Comparison of ENCODE assay signal across 20 cellular contexts in the genomic region with DNA sequence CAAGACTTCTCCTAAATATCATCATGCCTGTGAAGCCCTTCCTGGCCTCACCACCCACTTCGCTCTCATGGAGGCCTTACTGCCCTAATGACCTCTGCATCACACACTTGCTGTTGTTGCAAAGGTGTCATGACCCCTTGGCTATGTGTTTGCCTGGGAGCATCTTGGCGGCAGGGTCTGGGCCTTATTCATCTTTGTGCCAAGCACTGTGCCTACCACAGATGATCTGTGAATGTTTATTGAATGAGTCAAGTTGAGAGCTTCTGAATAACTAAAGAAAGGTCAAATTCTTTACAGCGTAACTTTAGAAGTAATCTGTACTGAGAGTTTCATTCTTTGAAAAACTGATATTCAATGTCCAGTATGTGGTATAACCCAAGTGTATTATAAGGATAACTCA.
"Had no signal": no experiment of that assay in that cellular context is flagged by ENCODE, and none has a peak within 500 bp of the region (broad histone marks: within the 10 kb centered on the region; RNA-seq: fewer than 3 reads in every experiment).

No MANE protein-coding gene starts in this region.

- H3K4me1 ChIP-seq: adrenal gland, spleen, thyroid gland had no signal

- H3K27me3 ChIP-seq: adrenal gland, thyroid gland had no signal

- H3K27ac ChIP-seq: adrenal gland, spleen, thyroid gland, VCaP had no signal

- H3K4me3 ChIP-seq: adrenal gland, lung, spleen, thyroid gland had no signal

- H3K9me3 ChIP-seq: adrenal gland, spleen, thyroid gland had no signal

- ATAC-seq: activated CD4-positive, CD25-positive, alpha-beta regulatory T cell treated with anti-CD3 and anti-CD28 coated beads, Interleukin-2, amount 50 U/mL, for 24 hours; activated CD8-positive, alpha-beta T cell treated with anti-CD3 and anti-CD28 coated beads, Interleukin-2, amount 10 ng/mL, durations not matched to agents 7 days and 5 days; activated naive CD4-positive, alpha-beta T cell treated with anti-CD3 and anti-CD28 coated beads, Interleukin-2, amount 50 U/mL, for 72 hours; naive thymus-derived CD4-positive, alpha-beta T cell had no signal

- H3K36me3 Mint-ChIP-seq: activated naive CD4-positive, alpha-beta T cell treated with anti-CD3 and anti-CD28 coated beads, Interleukin-2, amount 50 U/mL, for 72 hours; naive thymus-derived CD4-positive, alpha-beta T cell had no signal

- H3K36me3 ChIP-seq: adrenal gland, spleen, thyroid gland had no signal

- H3K27ac Mint-ChIP-seq: activated CD8-positive, alpha-beta T cell treated with anti-CD3 and anti-CD28 coated beads, Interleukin-2, amount 10 ng/mL, durations not matched to agents 7 days and 5 days; activated naive CD4-positive, alpha-beta T cell treated with anti-CD3 and anti-CD28 coated beads, Interleukin-2, amount 50 U/mL, for 72 hours; activated T-helper 1 cell treated with anti-CD3 and anti-CD28 coated beads, Interleukin-12 subunit alpha, Interleukin-12 subunit beta, Interleukin-2, Interleukin-4 antibody, amounts not matched to agents 30 ng/mL and 10 ng/mL and 1 ng/mL, durations not matched to agents 14 hours and 24 hours and 36 hours; naive thymus-derived CD4-positive, alpha-beta T cell had no signal

- H3K9me3 Mint-ChIP-seq: activated naive CD4-positive, alpha-beta T cell treated with anti-CD3 and anti-CD28 coated beads, Interleukin-2, amount 50 U/mL, for 72 hours; activated T-helper 1 cell treated with anti-CD3 and anti-CD28 coated beads, Interleukin-12 subunit alpha, Interleukin-12 subunit beta, Interleukin-2, Interleukin-4 antibody, amounts not matched to agents 30 ng/mL and 10 ng/mL and 1 ng/mL, durations not matched to agents 14 hours and 24 hours and 36 hours had no signal

- H3K4me1 Mint-ChIP-seq: naive thymus-derived CD4-positive, alpha-beta T cell had no signal

- DNase-seq: activated CD4-positive, alpha-beta T cell treated with anti-CD3 and anti-CD28 coated beads, Interleukin-2, amount 50 U/mL, for 1 hour; activated CD8-positive, alpha-beta T cell treated with anti-CD3 and anti-CD28 coated beads, Interleukin-2, amount 10 ng/mL, durations not matched to agents 7 days and 5 days; activated gamma-delta T cell treated with Interleukin-2 at 50 U/mL for 16 hours; adrenal gland; cerebellar nuclear complex; kidney; naive thymus-derived CD4-positive, alpha-beta T cell; occipital lobe; retina; spleen; stimulated activated CD4-positive, alpha-beta T cell treated with anti-CD3 and anti-CD28 coated beads, Interleukin-4, amount 100 ng/mL, for 1 hour; stimulated activated naive CD4-positive, alpha-beta T cell treated with Interleukin-2 at 50 U/mL for 16 hours; substantia nigra; thyroid gland had no signal

- H3K4me3 Mint-ChIP-seq: activated CD8-positive, alpha-beta T cell treated with anti-CD3 and anti-CD28 coated beads, Interleukin-2, amount 10 ng/mL, durations not matched to agents 7 days and 5 days; activated T-helper 1 cell treated with anti-CD3 and anti-CD28 coated beads, Interleukin-12 subunit alpha, Interleukin-12 subunit beta, Interleukin-2, Interleukin-4 antibody, amounts not matched to agents 30 ng/mL and 10 ng/mL and 1 ng/mL, durations not matched to agents 14 hours and 24 hours and 36 hours; naive thymus-derived CD4-positive, alpha-beta T cell; neural crest cell had no signal
